7 cellular contexts compared by ENCODE assay signal in genomic region chr16:67104061-67104460, GRCh38. TPM values are rescaled to one million over a fixed set of nuclear protein-coding genes. Genes with fewer than 3 reads are reported as not detected.
DNase-seq lines count a peak whose midpoint lies in the region; ATAC-seq, FAIRE-seq and TF ChIP-seq lines count a peak whose summit lies in the region.
"Had no signal": no experiment of that assay in that cellular context is flagged by ENCODE, and none has a peak within 500 bp of the region (broad histone marks: within the 10 kb centered on the region; RNA-seq: fewer than 3 reads in every experiment).

No MANE protein-coding gene starts in this region.

- H3K4me1 Mint-ChIP-seq in activated naive CD4-positive, alpha-beta T cell treated with anti-CD3 and anti-CD28 coated beads for 36 hours (ENCODE audit: low read depth), result peaks cover 7% of the 10 kb centered on the region

- TF ChIP-seq CTCF in endothelial cell of umbilical vein (IDR thresholded peaks at IDR 0.05; ENCODE audit: extremely low read depth in 1 of 2, insufficient read depth in 1 of 2, low read depth in 1 of 2, low read length in 2 of 2) (peak; percentile 47 to 64), upper lobe of left lung (IDR thresholded peaks at IDR 0.05) (peak in 2 of 6 experiments; percentile 14 to 17)

- intact Hi-C loops in activated naive CD4-positive, alpha-beta T cell treated with anti-CD3 and anti-CD28 coated beads for 36 hours (cut with micrococcal nuclease), result loop anchor here (5.0 kb wide), 1 partner anchor 47 kb away; no protein-coding TSS in a partner anchor
- intact Hi-C loops in endothelial cell of umbilical vein (cut with micrococcal nuclease), result loop anchor here (1.0 kb wide), 1 partner anchor 51 kb away; no protein-coding TSS in a partner anchor

- H3K4me3 ChIP-seq in endothelial cell of umbilical vein (replicated peaks in 1 of 3; ENCODE audit: insufficient read depth in 1 of 3, low read depth in 1 of 3, low read length in 3 of 3), result no peak overlapping the region
- H3K4me3 ChIP-seq in upper lobe of left lung, result no peak overlapping the region

- no peak for TF ChIP-seq EP300 in upper lobe of left lung (IDR thresholded peaks at IDR 0.05)

- H3K79me2 ChIP-seq in endothelial cell of umbilical vein (ENCODE audit: control insufficient read depth, insufficient read depth, low read length), result no peaks in the 10 kb centered on the region

- no peak for DNase-seq in activated naive CD4-positive, alpha-beta T cell treated with anti-CD3 and anti-CD28 coated beads for 36 hours
- no peak for DNase-seq in activated naive CD4-positive, alpha-beta T cell treated with anti-CD3 and anti-CD28 coated beads, Interleukin-2, amount 50 U/mL, for 16 hours
- DNase-seq in endothelial cell of umbilical vein (ENCODE audit: low read depth, low spot score) (peak; percentile 46), upper lobe of left lung (no peak), NCI-H128 (lab: John Stamatoyannopoulos, UW; ENCODE audit: unreplicated experiment) (no peak), activated gamma-delta T cell treated with Interleukin-2 at 50 U/mL for 16 hours (no peak)
- DNase-seq: activated T-cell treated with anti-CD3 and anti-CD28 coated beads for 4 hours had no signal

- no peak for TF ChIP-seq POLR2A in endothelial cell of umbilical vein (IDR thresholded peaks at IDR 0.05; ENCODE audit: low read depth, low read length)
- no peak for TF ChIP-seq POLR2A in upper lobe of left lung (IDR thresholded peaks at IDR 0.05)

- WGBS in upper lobe of left lung, 2 donors, result 35 to 43% methylated on average over 4 of the region's 4 CpGs

- H3K27ac Mint-ChIP-seq in activated naive CD4-positive, alpha-beta T cell treated with anti-CD3 and anti-CD28 coated beads for 36 hours, result peak overlapping the region; percentile 28

- no peak overlapping the region for H3K9ac ChIP-seq in endothelial cell of umbilical vein (replicated peaks; ENCODE audit: extremely low read depth, insufficient read depth, low read length)

- POLR2A ChIA-PET in endothelial cell of umbilical vein (lab: Charles Lee), result no interaction called here

- H2AFZ ChIP-seq in endothelial cell of umbilical vein (ENCODE audit: low read depth, low read length), result no peak overlapping the region

- H3K9me3 ChIP-seq in endothelial cell of umbilical vein (replicated peaks; ENCODE audit: control insufficient read depth, insufficient read depth, low read length) (no peaks in the 10 kb centered on the region), upper lobe of left lung (no peaks in the 10 kb centered on the region)

- H3K9me1 ChIP-seq in endothelial cell of umbilical vein (replicated peaks; ENCODE audit: control insufficient read depth, extremely low read depth, insufficient read depth, low read length), result no peaks in the 10 kb centered on the region

- H3K4me2 ChIP-seq in endothelial cell of umbilical vein (ENCODE audit: insufficient read depth, low read length), result no peak overlapping the region

- dilution Hi-C loops in endothelial cell of umbilical vein (cut with MboI; ENCODE audit: extremely low pct_ligation_motif_present, low sequenced_read_pairs), result no loop called here

- H3K27me3 ChIP-seq in endothelial cell of umbilical vein (ENCODE audit: control insufficient read depth in 2 of 2, insufficient read depth in 2 of 2, low read length in 2 of 2) (no peaks in the 10 kb centered on the region), upper lobe of left lung (no peaks in the 10 kb centered on the region)

- H3K4me1 ChIP-seq in endothelial cell of umbilical vein (ENCODE audit: control insufficient read depth, extremely low read depth, insufficient read depth, low read length) (peaks cover 2% of the 10 kb centered on the region), upper lobe of left lung (peaks cover 2 to 16% (median 11%) of the 10 kb centered on the region in 4 donors)

- CTCF ChIA-PET in activated naive CD4-positive, alpha-beta T cell treated with anti-CD3 and anti-CD28 coated beads for 36 hours (lab: Charles Lee), result interaction anchor here (1.0 to 2.3 kb wide), 5 partner anchors 22 to 120 kb away, joined by 3 to 16 read pairs (median 6); no protein-coding TSS in a partner anchor
- CTCF ChIA-PET in endothelial cell of umbilical vein (lab: Charles Lee), result interaction anchor here (0.8 to 9.0 kb wide), 10 partner anchors 10 to 150 kb away, joined by 3 to 86 read pairs (median 4); no protein-coding TSS in a partner anchor

- H3K27me3 Mint-ChIP-seq in activated naive CD4-positive, alpha-beta T cell treated with anti-CD3 and anti-CD28 coated beads for 36 hours (ENCODE audit: low read depth), result no peaks in the 10 kb centered on the region

- FAIRE-seq in endothelial cell of umbilical vein (lab: Jason Lieb, UNC), result no peak

- no TSS peak for BruUV-seq in endothelial cell of umbilical vein (replicated peaks; lab: Mats Ljungman, UMichigan)

- H3K36me3 Mint-ChIP-seq in activated naive CD4-positive, alpha-beta T cell treated with anti-CD3 and anti-CD28 coated beads for 36 hours (ENCODE audit: low read depth), result peaks cover 1% of the 10 kb centered on the region

- no peak overlapping the region for H3K4me3 Mint-ChIP-seq in activated naive CD4-positive, alpha-beta T cell treated with anti-CD3 and anti-CD28 coated beads for 36 hours

- peak; percentile 23 to 37 for ATAC-seq in upper lobe of left lung (ENCODE audit: low FRiP score in 2 of 2)

- H3K36me3 ChIP-seq in endothelial cell of umbilical vein (ENCODE audit: control insufficient read depth in 2 of 2, extremely low read depth in 1 of 2, insufficient read depth in 2 of 2, low read length in 2 of 2) (peaks cover 2 to 7% of the 10 kb centered on the region in 2 experiments), upper lobe of left lung (peaks cover 0 to 16% (median 3%) of the 10 kb centered on the region in 4 donors)

- no peaks in the 10 kb centered on the region for H3K9me3 Mint-ChIP-seq in activated naive CD4-positive, alpha-beta T cell treated with anti-CD3 and anti-CD28 coated beads for 36 hours

- no peaks in the 10 kb centered on the region for H4K20me1 ChIP-seq in endothelial cell of umbilical vein (replicated peaks; ENCODE audit: control insufficient read depth, extremely low read depth, insufficient read depth, low read length)

- no peak overlapping the region for H3K27ac ChIP-seq in endothelial cell of umbilical vein (ENCODE audit: insufficient read depth, low read depth, low read length)
- H3K27ac ChIP-seq in upper lobe of left lung, result no peak overlapping the region

TF ChIP-seq in endothelial cell of umbilical vein, 7 proteins besides CTCF, POLR2A, EP300 and RAD21 (continues in another document):
- TF ChIP-seq MAX (IDR thresholded peaks at IDR 0.05; ENCODE audit: insufficient read depth, insufficient read length), result no peak

RNA-seq across cellular contexts. Expression of gene PHAF1, which starts 5.7 kb away (rescaled TPM):
- 1 to 10 TPM; 7.8 to 8.4 TPM for total RNA-seq in activated naive CD4-positive, alpha-beta T cell treated with anti-CD3 and anti-CD28 coated beads for 36 hours
- total RNA-seq in endothelial cell of umbilical vein, result 16.1 and 18.5 TPM in 2 replicates
- polyA plus RNA-seq in endothelial cell of umbilical vein, result 21.1 and 21.9 TPM in 2 replicates
- polyA plus RNA-seq in endothelial cell of umbilical vein (2011; cell fraction: cytosol; rRNA removed), result 17.7 and 18.2 TPM in 2 replicates
- 39.8 and 41.6 TPM in 2 replicates for polyA plus RNA-seq in endothelial cell of umbilical vein (2011; cell fraction: nucleus; rRNA removed)
- 13.1 and 17.8 TPM in 2 replicates for polyA plus RNA-seq in endothelial cell of umbilical vein (2012)
- polyA minus RNA-seq in endothelial cell of umbilical vein, result 28.1 and 36.1 TPM in 2 replicates
- 21.3 TPM for polyA minus RNA-seq in endothelial cell of umbilical vein (2011; cell fraction: cytosol; rRNA and poly(A)+ RNA removed)
- 18.6 and 30.4 TPM in 2 replicates for polyA minus RNA-seq in endothelial cell of umbilical vein (2011; cell fraction: nucleus; rRNA and poly(A)+ RNA removed)
- total RNA-seq in upper lobe of left lung, result 10 to 100 TPM; 16.0 to 32.3 (median 21.9) TPM

RNA-seq across cellular contexts. Expression of gene B3GNT9, which starts 46.7 kb away (rescaled TPM):
- 1 to 10 TPM; 1.1 to 1.2 TPM for total RNA-seq in activated naive CD4-positive, alpha-beta T cell treated with anti-CD3 and anti-CD28 coated beads for 36 hours
- total RNA-seq in endothelial cell of umbilical vein, result 1.6 and 4.0 TPM in 2 replicates
- polyA plus RNA-seq in endothelial cell of umbilical vein, result 6.4 and 6.8 TPM in 2 replicates
- 3.6 and 3.9 TPM in 2 replicates for polyA plus RNA-seq in endothelial cell of umbilical vein (2011; cell fraction: cytosol; rRNA removed)
- polyA plus RNA-seq in endothelial cell of umbilical vein (2011; cell fraction: nucleus; rRNA removed), result 3.1 and 3.2 TPM in 2 replicates
- 1.8 and 3.2 TPM in 2 replicates for polyA plus RNA-seq in endothelial cell of umbilical vein (2012)
- 6.5 and 7.6 TPM in 2 replicates for polyA minus RNA-seq in endothelial cell of umbilical vein
- 7.0 TPM for polyA minus RNA-seq in endothelial cell of umbilical vein (2011; cell fraction: cytosol; rRNA and poly(A)+ RNA removed)
- 1.4 and 2.5 TPM in 2 replicates for polyA minus RNA-seq in endothelial cell of umbilical vein (2011; cell fraction: nucleus; rRNA and poly(A)+ RNA removed)
- 10 to 100 TPM in 5 of 6 donors, 1 to 10 TPM in 1; 6.3 to 20.8 (median 17.7) TPM for total RNA-seq in upper lobe of left lung

RNA-seq across cellular contexts. Expression of gene TRADD, which starts 55.6 kb away (rescaled TPM):
- 10 to 100 TPM; 17.7 to 21.1 TPM for total RNA-seq in activated naive CD4-positive, alpha-beta T cell treated with anti-CD3 and anti-CD28 coated beads for 36 hours
- total RNA-seq in endothelial cell of umbilical vein, result 15.2 and 17.4 TPM in 2 replicates
- 22.6 and 23.3 TPM in 2 replicates for polyA plus RNA-seq in endothelial cell of umbilical vein
- 11.2 and 16.3 TPM in 2 replicates for polyA plus RNA-seq in endothelial cell of umbilical vein (2011; cell fraction: cytosol; rRNA removed)
- 16.4 and 19.0 TPM in 2 replicates for polyA plus RNA-seq in endothelial cell of umbilical vein (2011; cell fraction: nucleus; rRNA removed)
- polyA plus RNA-seq in endothelial cell of umbilical vein (2012), result 12.3 and 21.4 TPM in 2 replicates
- 5.5 and 5.9 TPM in 2 replicates for polyA minus RNA-seq in endothelial cell of umbilical vein
- polyA minus RNA-seq in endothelial cell of umbilical vein (2011; cell fraction: cytosol; rRNA and poly(A)+ RNA removed), result 3.2 TPM
- 3.7 and 4.8 TPM in 2 replicates for polyA minus RNA-seq in endothelial cell of umbilical vein (2011; cell fraction: nucleus; rRNA and poly(A)+ RNA removed)
- 10 to 100 TPM; 29.9 to 49.2 (median 35.6) TPM for total RNA-seq in upper lobe of left lung

RNA-seq across cellular contexts. Expression of gene FBXL8, which starts 55.7 kb away (rescaled TPM):
- 10 to 100 TPM; 13.8 to 15.3 TPM for total RNA-seq in activated naive CD4-positive, alpha-beta T cell treated with anti-CD3 and anti-CD28 coated beads for 36 hours
- total RNA-seq in endothelial cell of umbilical vein (5.4 and 7.0 TPM in 2 replicates), upper lobe of left lung (100 to 1,000 TPM in 1 of 6 donors, 10 to 100 TPM in 5; 24.0 to 114 (median 28.5) TPM)
- 7.4 and 12.8 TPM in 2 replicates for polyA plus RNA-seq in endothelial cell of umbilical vein
- polyA plus RNA-seq in endothelial cell of umbilical vein (2011; cell fraction: cytosol; rRNA removed), result 2.3 and 3.7 TPM in 2 replicates
- polyA plus RNA-seq in endothelial cell of umbilical vein (2011; cell fraction: nucleus; rRNA removed), result 23.9 and 29.6 TPM in 2 replicates
- 2.9 and 4.3 TPM in 2 replicates for polyA plus RNA-seq in endothelial cell of umbilical vein (2012)
- 2.4 and 3.6 TPM in 2 replicates for polyA minus RNA-seq in endothelial cell of umbilical vein
- polyA minus RNA-seq in endothelial cell of umbilical vein (2011; cell fraction: cytosol; rRNA and poly(A)+ RNA removed), result 4.7 TPM
- 2.4 and 10.0 TPM in 2 replicates for polyA minus RNA-seq in endothelial cell of umbilical vein (2011; cell fraction: nucleus; rRNA and poly(A)+ RNA removed)
